Comparison of ENCODE assay signal across 16 cellular contexts in genomic region chr19:33818426-33818825, GRCh38. TPM values are rescaled to one million over a fixed set of nuclear protein-coding genes. Genes with fewer than 3 reads are reported as not detected.
DNase-seq lines count a peak whose midpoint lies in the region; ATAC-seq and TF ChIP-seq lines count a peak whose summit lies in the region.
"Had no signal": no experiment of that assay in that cellular context is flagged by ENCODE, and none has a peak within 500 bp of the region (broad histone marks: within the 10 kb centered on the region; RNA-seq: fewer than 3 reads in every experiment).

No MANE protein-coding gene starts in this region.

- intact Hi-C loops in spleen (cut with DNase I; ENCODE audit: low total_unique reads): no loop called here

- H3K27me3 Mint-ChIP-seq in activated naive CD4-positive, alpha-beta T cell treated with anti-CD3 and anti-CD28 coated beads, Interleukin-2, amount 50 U/mL, for 24 hours: peaks cover 7% of the 10 kb centered on the region
- H3K27me3 Mint-ChIP-seq in HFFc6 (ENCODE audit: insufficient read depth): peaks cover 9% of the 10 kb centered on the region; the same call in 1 of the 2 replicates

- no peak overlapping the region for H3K27ac Mint-ChIP-seq in activated naive CD4-positive, alpha-beta T cell treated with anti-CD3 and anti-CD28 coated beads, Interleukin-2, amount 50 U/mL, for 24 hours
- no peak overlapping the region for H3K27ac Mint-ChIP-seq in HFFc6
- H3K27ac Mint-ChIP-seq: activated T-helper 2 cell treated with anti-CD3 and anti-CD28 coated beads, Interferon-gamma antibody, Interleukin-2, Interleukin-4, amounts not matched to agents 10 μg/mL and 5 μg/mL and 100 μg/mL, durations not matched to agents 14 hours and 24 hours and 36 hours had no signal

- H3K9me3 ChIP-seq in spleen: no peaks in the 10 kb centered on the region
- H3K9me3 ChIP-seq: esophagus muscularis mucosa had no signal

- no peak for TF ChIP-seq POLR2A in spleen (IDR thresholded peaks at IDR 0.05)

- no peak overlapping the region for H3K4me3 ChIP-seq in spleen
- H3K4me3 ChIP-seq: cardiac muscle cell had no signal

- peaks cover 17 to 52% (median 31%) of the 10 kb centered on the region in 6 donors for H3K4me1 ChIP-seq in spleen

- peaks cover 0 to 11% (median 2%) of the 10 kb centered on the region in 6 donors for H3K36me3 ChIP-seq in spleen

- peak overlapping the region; percentile 19 for H3K4me3 Mint-ChIP-seq in activated naive CD4-positive, alpha-beta T cell treated with anti-CD3 and anti-CD28 coated beads, Interleukin-2, amount 50 U/mL, for 24 hours
- no peak overlapping the region for H3K4me3 Mint-ChIP-seq in HFFc6

- no peaks in the 10 kb centered on the region for H3K9me3 Mint-ChIP-seq in activated naive CD4-positive, alpha-beta T cell treated with anti-CD3 and anti-CD28 coated beads, Interleukin-2, amount 50 U/mL, for 24 hours
- no peaks in the 10 kb centered on the region for H3K9me3 Mint-ChIP-seq in HFFc6
- H3K9me3 Mint-ChIP-seq: activated T-helper 2 cell treated with anti-CD3 and anti-CD28 coated beads, Interferon-gamma antibody, Interleukin-2, Interleukin-4, amounts not matched to agents 10 μg/mL and 5 μg/mL and 100 μg/mL, durations not matched to agents 14 hours and 24 hours and 36 hours had no signal

- DNase-seq in activated naive CD4-positive, alpha-beta T cell (lab: John Stamatoyannopoulos, UW): no peak
- peak; percentile 3 for DNase-seq in GM20000 (ENCODE audit: low spot score)
- DNase-seq in ecto neural progenitor cell (ENCODE audit: low spot score): peak; percentile 46
- peak; percentile 46 for DNase-seq in spleen
- no peak for DNase-seq in HFFc6
- DNase-seq in stimulated activated naive CD8-positive, alpha-beta T cell treated with anti-CD3 and anti-CD28 coated beads, Interleukin-15, Interleukin-2, amounts not matched to agents 100 U/mL and 50 U/mL, for 24 hours: no peak
- DNase-seq: activated CD4-positive, alpha-beta T cell treated with anti-CD3 and anti-CD28 coated beads, Interleukin-2, amount 50 U/mL, for 48 hours; KG1; NCI-H187 treated with DMSO at 0.1 percent for 48 hours; nucleus accumbens; retina; stimulated activated CD4-positive, alpha-beta T cell treated with anti-CD3 and anti-CD28 coated beads, Interleukin-12 subunit alpha, Interleukin-12 subunit beta, amount 100 ng/mL, for 4 hours had no signal

- no peak for ATAC-seq in stimulated activated naive CD8-positive, alpha-beta T cell treated with anti-CD3 and anti-CD28 coated beads, Interleukin-15, Interleukin-2, amounts not matched to agents 100 U/mL and 50 U/mL, for 24 hours

- no peak overlapping the region for H3K27ac ChIP-seq in spleen
- H3K27ac ChIP-seq: cardiac muscle cell had no signal

- no peaks in the 10 kb centered on the region for H3K36me3 Mint-ChIP-seq in activated naive CD4-positive, alpha-beta T cell treated with anti-CD3 and anti-CD28 coated beads, Interleukin-2, amount 50 U/mL, for 24 hours
- H3K36me3 Mint-ChIP-seq in HFFc6 (ENCODE audit: low read depth): no peaks in the 10 kb centered on the region

- peaks cover 12% of the 10 kb centered on the region for H3K4me1 Mint-ChIP-seq in activated naive CD4-positive, alpha-beta T cell treated with anti-CD3 and anti-CD28 coated beads, Interleukin-2, amount 50 U/mL, for 24 hours
- H3K4me1 Mint-ChIP-seq in HFFc6 (ENCODE audit: low read depth): peaks cover 6% of the 10 kb centered on the region; the same call in 1 of the 2 replicates

- 75 to 95% (median 87%) methylated on average over 2 to 3 of the region's 3 CpGs for WGBS in spleen, 5 donors

- peaks cover 0 to 19% (median 0%) of the 10 kb centered on the region in 7 donors for H3K27me3 ChIP-seq in spleen (replicated peaks in 1 of 7)
- H3K27me3 ChIP-seq: cardiac muscle cell, esophagus muscularis mucosa had no signal

- no peak for TF ChIP-seq CTCF in GM20000 (IDR thresholded peaks at IDR 0.05; ENCODE audit: extremely low read depth, missing control alignments)
- no peak for TF ChIP-seq CTCF in spleen (IDR thresholded peaks at IDR 0.05 in 8 of 11, conservative IDR thresholded peaks at IDR 0.05 in 3 of 11)
- no peak for TF ChIP-seq CTCF in HFFc6 (IDR thresholded peaks at IDR 0.05)

RNA-seq across cellular contexts. Expression of gene KCTD15, which starts 21.8 kb away (rescaled TPM):
- 10 to 100 TPM in 6 of 7 donors, 1 to 10 TPM in 1; 9.7 to 31.8 (median 23.9) TPM for total RNA-seq in spleen
- polyA plus RNA-seq in spleen: 10 to 100 TPM in 1 of 3 donors, 1 to 10 TPM in 2; 7.6 to 18.8 (median 8.5) TPM
- 10 to 100 TPM in 1 of 6 experiments, 1 to 10 TPM in 5; 5.9 to 11.7 (median 7.1) TPM for total RNA-seq in HFFc6 (2021; fragmentation: NEBNext Ultra II Directional; extraction: Animal tissue kit (Norgen Biotek cat#: 25700))

Comparison
In these comparisons a context has a peak if more than half of its experiments do, and no peak if none do; other contexts are left out.
1. DNase-seq: peak in GM20000 (single experiment), ecto neural progenitor cell (single experiment) and spleen (single experiment); none in activated naive CD4-positive, alpha-beta T cell (0 of 4), HFFc6 (single experiment) and stimulated activated naive CD8-positive, alpha-beta T cell treated with anti-CD3 and anti-CD28 coated beads, Interleukin-15, Interleukin-2, amounts not matched to agents 100 U/mL and 50 U/mL, for 24 hours (single experiment).